9 cellular contexts compared by ENCODE assay signal in the genomic region with DNA sequence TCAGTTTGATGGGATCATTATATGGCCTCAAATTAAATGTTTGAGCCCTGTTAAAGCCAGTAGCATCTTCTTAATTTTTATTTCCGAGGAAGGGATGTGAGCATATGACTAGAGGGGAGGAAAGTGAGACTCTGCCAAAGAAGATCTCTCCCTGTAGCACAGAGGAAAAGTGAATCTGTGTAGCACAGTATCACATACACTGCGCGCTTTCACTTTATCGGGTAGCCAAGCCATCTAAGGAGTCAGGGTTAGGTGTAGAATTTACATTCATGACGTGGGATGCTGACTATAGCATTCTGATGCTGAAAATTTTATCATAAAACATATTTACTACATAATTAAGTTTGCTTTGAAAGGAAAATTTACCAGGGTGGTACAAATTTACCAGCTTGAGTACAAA. TPM values are rescaled to one million over a fixed set of nuclear protein-coding genes. Genes with fewer than 3 reads are reported as not detected.
DNase-seq lines count a peak whose midpoint lies in the region; ATAC-seq and TF ChIP-seq lines count a peak whose summit lies in the region.
"Had no signal": no experiment of that assay in that cellular context is flagged by ENCODE, and none has a peak within 500 bp of the region (broad histone marks: within the 10 kb centered on the region; RNA-seq: fewer than 3 reads in every experiment).

No MANE protein-coding gene starts in this region.

- 96 to 99% methylated on average over 5 of the region's 5 CpGs for WGBS in GM23248 (ENCODE audit: low coverage in 1 of 2, low lambda C conversion rate in 2 of 2, missing lambda C conversion rate in 2 of 2), 2 experiments
- WGBS in smooth muscle cell (ENCODE audit: low lambda C conversion rate) = 99% methylated on average over 5 of the region's 5 CpGs

- H3K4me1 ChIP-seq in GM23248 (ENCODE audit: insufficient read depth) = peaks cover 6% of the 10 kb centered on the region
- H3K4me1 ChIP-seq in duodenal mucosa (ENCODE audit: control insufficient read depth in 1 of 2, insufficient read depth in 2 of 2, low read length in 2 of 2) = peaks cover 18 to 33% of the 10 kb centered on the region in 2 donors
- peaks cover 6% of the 10 kb centered on the region for H3K4me1 ChIP-seq in smooth muscle cell (ENCODE audit: low read depth)

- H3K9ac ChIP-seq in GM23248 = peak overlapping the region; percentile 77
- peak overlapping the region; percentile 85 for H3K9ac ChIP-seq in SU-DHL-6 (ENCODE audit: low read length)
- no peak overlapping the region for H3K9ac ChIP-seq in duodenal mucosa (ENCODE audit: low read depth in 1 of 2, low read length in 2 of 2)
- no peak overlapping the region for H3K9ac ChIP-seq in smooth muscle cell (ENCODE audit: low read depth)

- peak overlapping the region; percentile 74 for H3K4me3 ChIP-seq in GM23248
- H3K4me3 ChIP-seq in SU-DHL-6 (ENCODE audit: insufficient read depth, low read length, poor library complexity, severe bottlenecking) = peak overlapping the region; percentile 75
- peak overlapping the region; percentile 90 to 92 for H3K4me3 ChIP-seq in duodenal mucosa (ENCODE audit: low read depth in 1 of 2, low read length in 2 of 2)
- H3K4me3 ChIP-seq in smooth muscle cell = no peak overlapping the region

- in situ Hi-C loops in GM23248 (cut with MboI) = no loop called here

- no peak overlapping the region for H2AFZ ChIP-seq in GM23248
- H2AFZ ChIP-seq in SU-DHL-6 (ENCODE audit: low read depth, low read length, severe bottlenecking) = no peak overlapping the region
- H2AFZ ChIP-seq in smooth muscle cell (ENCODE audit: low read depth) = no peak overlapping the region

- H3F3A ChIP-seq in GM23248 (ENCODE audit: insufficient read depth) = peaks cover 4% of the 10 kb centered on the region; the same call in 1 of the 2 replicates
- peaks cover 13% of the 10 kb centered on the region; the same call in 1 of the 2 replicates for H3F3A ChIP-seq in SU-DHL-6 (ENCODE audit: insufficient read depth)
- no peaks in the 10 kb centered on the region for H3F3A ChIP-seq in smooth muscle cell (ENCODE audit: low read depth)

- H4K20me1 ChIP-seq in GM23248 (ENCODE audit: insufficient read depth) = no peaks in the 10 kb centered on the region
- H4K20me1 ChIP-seq in SU-DHL-6 (ENCODE audit: low read depth, low read length) = no peaks in the 10 kb centered on the region
- no peaks in the 10 kb centered on the region for H4K20me1 ChIP-seq in smooth muscle cell (ENCODE audit: low read depth)

- no peaks in the 10 kb centered on the region for H3K36me3 ChIP-seq in GM23248 (ENCODE audit: low read depth)
- H3K36me3 ChIP-seq in SU-DHL-6 (ENCODE audit: low read length) = peaks cover 10% of the 10 kb centered on the region; the same call in 1 of the 2 replicates
- peaks cover 4 to 11% of the 10 kb centered on the region in 2 donors for H3K36me3 ChIP-seq in duodenal mucosa (ENCODE audit: control insufficient read depth in 1 of 2, insufficient read depth in 2 of 2, low read length in 2 of 2)
- no peaks in the 10 kb centered on the region for H3K36me3 ChIP-seq in smooth muscle cell (ENCODE audit: low read depth)

- H3K4me2 ChIP-seq in GM23248 (ENCODE audit: unreplicated experiment) (peak overlapping the region; percentile 87), SU-DHL-6 (ENCODE audit: low read depth, low read length, poor library complexity, severe bottlenecking) (peak overlapping the region; percentile 98), smooth muscle cell (peak overlapping the region; percentile 93)

- DNase-seq in GM23248 = no peak
- no peak for DNase-seq in smooth muscle cell (lab: John Stamatoyannopoulos, UW; ENCODE audit: unreplicated experiment)
- no peak for DNase-seq in HuH-7 (ENCODE audit: low spot score)
- DNase-seq: amniotic stem cell, H9 had no signal

- H3K79me2 ChIP-seq in GM23248 (ENCODE audit: insufficient read depth) = peaks cover 53% of the 10 kb centered on the region
- peaks cover 42% of the 10 kb centered on the region for H3K79me2 ChIP-seq in SU-DHL-6 (ENCODE audit: insufficient read depth, low read length)
- peaks cover 3% of the 10 kb centered on the region for H3K79me2 ChIP-seq in smooth muscle cell (ENCODE audit: low read depth)

- H3K27ac ChIP-seq in GM23248 (no peak overlapping the region), SU-DHL-6 (ENCODE audit: low read depth, low read length) (0 out of 2 replicates have a peak overlapping the region, but pooled peaks have one; percentile 56), duodenal mucosa (ENCODE audit: low read depth, low read length) (no peak overlapping the region), smooth muscle cell (ENCODE audit: low read depth) (no peak overlapping the region)

- no peak for TF ChIP-seq CTCF in SU-DHL-6 (IDR thresholded peaks at IDR 0.05; ENCODE audit: insufficient read depth, low read length, poor library complexity, severe bottlenecking)
- no peak for TF ChIP-seq CTCF in smooth muscle cell (IDR thresholded peaks at IDR 0.05; ENCODE audit: borderline replicate concordance, insufficient read depth, poor library complexity, severe bottlenecking)

- no peaks in the 10 kb centered on the region for H3K9me3 ChIP-seq in GM23248 (ENCODE audit: low read depth)
- no peaks in the 10 kb centered on the region for H3K9me3 ChIP-seq in SU-DHL-6 (ENCODE audit: insufficient read depth, low read length)
- H3K9me3 ChIP-seq in duodenal mucosa (ENCODE audit: control insufficient read depth in 1 of 2, low read length in 2 of 2) = no peaks in the 10 kb centered on the region
- H3K9me3 ChIP-seq in smooth muscle cell (replicated peaks; ENCODE audit: low read depth) = no peaks in the 10 kb centered on the region

- H3K9me2 ChIP-seq in GM23248 (ENCODE audit: insufficient read depth) (no peaks in the 10 kb centered on the region), SU-DHL-6 (replicated peaks; ENCODE audit: insufficient read depth, low read length) (no peaks in the 10 kb centered on the region)

- no peaks in the 10 kb centered on the region for H3K27me3 ChIP-seq in GM23248 (replicated peaks; ENCODE audit: insufficient read depth)
- H3K27me3 ChIP-seq in SU-DHL-6 (ENCODE audit: low read length) = no peaks in the 10 kb centered on the region
- no peaks in the 10 kb centered on the region for H3K27me3 ChIP-seq in duodenal mucosa (ENCODE audit: control insufficient read depth in 1 of 2, insufficient read depth in 2 of 2, low read length in 2 of 2)
- no peaks in the 10 kb centered on the region for H3K27me3 ChIP-seq in smooth muscle cell (ENCODE audit: low read depth)

- ATAC-seq in GM21737 (IDR thresholded peaks at IDR 0.05; ENCODE audit: unreplicated experiment) = no peak
- ATAC-seq in GM21515 (IDR thresholded peaks at IDR 0.05; ENCODE audit: unreplicated experiment) = no peak

RNA-seq across cellular contexts. Expression of gene LRRC8D, which starts 24.0 kb away (rescaled TPM):
- 30.7 and 35.3 TPM in 2 replicates for total RNA-seq in GM23248 (2014; rRNA removed; shearing (Covaris generic))
- polyA plus RNA-seq in GM23248 (2016; fragmentation: Nextera tagmentation; extraction: Ambion mirVana) (29.9 and 30.1 TPM in 2 replicates), smooth muscle cell (5.2 and 13.9 TPM in 2 replicates)
- total RNA-seq in smooth muscle cell = 14.7 and 25.1 TPM in 2 replicates

Comparison
In these comparisons a context has a peak if more than half of its experiments do, and no peak if none do; other contexts are left out.
1. H3K9ac ChIP-seq: peak in GM23248 (single experiment) and SU-DHL-6 (single experiment); none in duodenal mucosa (0 of 2) and smooth muscle cell (single experiment).
2. Peak in every context shown above with its lines, with median percentiles within 50 percentile points of each other: H3K4me2 ChIP-seq.